Comparison of ENCODE assay signal across 13 cellular contexts in the genomic region with DNA sequence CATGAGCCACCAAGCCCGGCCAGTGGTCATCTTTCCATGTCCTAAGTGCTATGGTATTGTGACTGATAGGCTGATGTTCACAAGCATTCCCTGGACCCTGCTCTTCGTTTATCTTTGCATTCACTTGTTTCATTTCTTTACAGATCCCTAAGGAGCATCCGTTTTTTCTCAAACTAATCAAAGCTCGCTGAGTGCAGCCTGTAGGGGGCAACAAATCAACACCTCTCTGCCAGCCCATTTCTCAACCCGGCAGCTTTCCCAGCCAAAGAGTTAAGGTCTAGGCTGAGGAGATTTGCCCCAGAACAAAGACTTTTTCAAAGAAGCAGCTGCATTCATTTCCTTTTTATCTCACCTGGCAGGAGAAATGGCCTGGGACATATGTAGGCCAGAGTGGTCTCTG. TPM values are rescaled to one million over a fixed set of nuclear protein-coding genes. Genes with fewer than 3 reads are reported as not detected.
DNase-seq lines count a peak whose midpoint lies in the region; ATAC-seq and TF ChIP-seq lines count a peak whose summit lies in the region.
"Had no signal": no experiment of that assay in that cellular context is flagged by ENCODE, and none has a peak within 500 bp of the region (broad histone marks: within the 10 kb centered on the region; RNA-seq: fewer than 3 reads in every experiment).

No MANE protein-coding gene starts in this region.

- POLR2A ChIA-PET in AG04450 (lab: Yijun Ruan, JAX), result interaction anchor here (1.0 to 1.4 kb wide), 2 partner anchors 12 to 23 kb away, joined by 3 read pairs; a partner anchor contains a TSS

- CTCF ChIA-PET in AG04450 (lab: Charles Lee), result interaction anchor here (0.5 to 4.0 kb wide), 2 partner anchors 11 to 143 kb away, joined by 11 to 32 read pairs; a partner anchor contains a TSS

- H3K4me3 Mint-ChIP-seq in glutamatergic neuron (ENCODE audit: unreplicated experiment) (no peak overlapping the region), immature natural killer cell (no peak overlapping the region)
- H3K4me3 Mint-ChIP-seq in stimulated activated naive B cell treated with anti-CD40 and anti-IgM and Interleukin-4, amounts not matched to agents 10 μg/mL and 1 μg/mL and 100 μg/mL, for 72 hours, result no peak overlapping the region
- H3K4me3 Mint-ChIP-seq: CD8-positive, alpha-beta memory T cell had no signal

- no peak overlapping the region for H3K27ac Mint-ChIP-seq in glutamatergic neuron (ENCODE audit: unreplicated experiment)
- H3K27ac Mint-ChIP-seq in stimulated activated naive B cell treated with anti-CD40 and anti-IgM and Interleukin-4, amounts not matched to agents 10 μg/mL and 1 μg/mL and 100 μg/mL, for 72 hours, result no peak overlapping the region
- H3K27ac Mint-ChIP-seq in immature natural killer cell, result peak overlapping the region in 1 of 6 donors; percentile 69
- H3K27ac Mint-ChIP-seq: memory B cell had no signal

- peaks cover 5% of the 10 kb centered on the region for H3K9me3 Mint-ChIP-seq in glutamatergic neuron (ENCODE audit: unreplicated experiment)
- H3K9me3 Mint-ChIP-seq in stimulated activated naive B cell treated with anti-CD40 and anti-IgM and Interleukin-4, amounts not matched to agents 10 μg/mL and 1 μg/mL and 100 μg/mL, for 72 hours, result no peaks in the 10 kb centered on the region
- no peaks in the 10 kb centered on the region for H3K9me3 Mint-ChIP-seq in immature natural killer cell
- H3K9me3 Mint-ChIP-seq: CD8-positive, alpha-beta memory T cell; memory B cell had no signal

- H3K27ac ChIP-seq in AG04450 (ENCODE audit: low read depth, low read length), result no peak overlapping the region
- H3K27ac ChIP-seq: uterus had no signal

- no peaks in the 10 kb centered on the region for H3K27me3 Mint-ChIP-seq in glutamatergic neuron (ENCODE audit: unreplicated experiment)
- no peaks in the 10 kb centered on the region for H3K27me3 Mint-ChIP-seq in stimulated activated naive B cell treated with anti-CD40 and anti-IgM and Interleukin-4, amounts not matched to agents 10 μg/mL and 1 μg/mL and 100 μg/mL, for 72 hours
- peaks cover 4 to 8% (median 5%) of the 10 kb centered on the region in 3 donors for H3K27me3 Mint-ChIP-seq in immature natural killer cell (ENCODE audit: low read depth in 3 of 3)
- H3K27me3 Mint-ChIP-seq: CD8-positive, alpha-beta memory T cell; memory B cell had no signal

- H3K9me3 ChIP-seq in AG04450 (ENCODE audit: control insufficient read depth, insufficient read depth, low read length), result no peaks in the 10 kb centered on the region
- H3K9me3 ChIP-seq: uterus had no signal

- peaks cover 4% of the 10 kb centered on the region for H3K4me1 Mint-ChIP-seq in glutamatergic neuron (ENCODE audit: low read depth, unreplicated experiment)
- peaks cover 6 to 11% of the 10 kb centered on the region in 2 donors for H3K4me1 Mint-ChIP-seq in stimulated activated naive B cell treated with anti-CD40 and anti-IgM and Interleukin-4, amounts not matched to agents 10 μg/mL and 1 μg/mL and 100 μg/mL, for 72 hours
- H3K4me1 Mint-ChIP-seq in immature natural killer cell, result peaks cover 15 to 18% of the 10 kb centered on the region in 2 donors

- H3K27me3 ChIP-seq in AG04450 (ENCODE audit: control insufficient read depth, insufficient read depth, low read length), result no peaks in the 10 kb centered on the region
- H3K27me3 ChIP-seq: uterus had no signal

- no peak for DNase-seq in AG04450 (ENCODE audit: low read depth, low spot score)
- peak; percentile 59 for DNase-seq in RKO (ENCODE audit: low spot score)
- DNase-seq in glutamatergic neuron, result peak; percentile 29
- no peak for DNase-seq in NCI-H1092 (lab: John Stamatoyannopoulos, UW)
- no peak for DNase-seq in dedifferentiated amniotic fluid mesenchymal stem cell (ENCODE audit: extremely low spot score)
- DNase-seq in stimulated activated naive B cell treated with anti-CD40 and anti-IgM and Interleukin-4, amounts not matched to agents 10 μg/mL and 1 μg/mL and 100 μg/mL, for 72 hours, result no peak
- no peak for DNase-seq in immature natural killer cell
- DNase-seq: CD8-positive, alpha-beta memory T cell; NCI-H1048; uterus had no signal

- H3K36me3 Mint-ChIP-seq in glutamatergic neuron (ENCODE audit: unreplicated experiment) (no peaks in the 10 kb centered on the region), immature natural killer cell (peaks cover 0 to 4% (median 0%) of the 10 kb centered on the region in 3 donors)
- no peaks in the 10 kb centered on the region for H3K36me3 Mint-ChIP-seq in stimulated activated naive B cell treated with anti-CD40 and anti-IgM and Interleukin-4, amounts not matched to agents 10 μg/mL and 1 μg/mL and 100 μg/mL, for 72 hours
- H3K36me3 Mint-ChIP-seq: CD8-positive, alpha-beta memory T cell; memory B cell had no signal

- no peak overlapping the region for H3K4me3 ChIP-seq in AG04450 (ENCODE audit: low read depth, low read length)
- H3K4me3 ChIP-seq in GM12875 (ENCODE audit: low read depth, low read length), result no peak overlapping the region
- H3K4me3 ChIP-seq: uterus had no signal

- TF ChIP-seq CTCF in AG04450 (IDR thresholded peaks at IDR 0.05; ENCODE audit: low read depth, low read length) (peak; percentile 26; the same call in 1 of the 2 replicates), GM12875 (IDR thresholded peaks at IDR 0.05; ENCODE audit: borderline replicate concordance, insufficient read depth, low read depth, low read length) (peak; percentile 32; the same call in 1 of the 2 replicates), glutamatergic neuron (IDR thresholded peaks at IDR 0.05; ENCODE audit: partially characterized antibody, unreplicated experiment) (peak; percentile 30)

- ATAC-seq in stimulated activated naive B cell treated with anti-CD40 and anti-IgM and Interleukin-4, amounts not matched to agents 10 μg/mL and 1 μg/mL and 100 μg/mL, for 72 hours (replicated peaks), result no peak

RNA-seq across cellular contexts. Expression of a gene that starts 12.1 kb away (rescaled TPM):
- polyA plus RNA-seq in AG04450 (2011; rRNA removed) (1.4 and 1.9 TPM in 2 replicates), immature natural killer cell (1 to 10 TPM in 2 of 3 donors, not detected in 1; 1.5 to 1.9 TPM)
- 1.6 and 2.6 TPM in 2 replicates for polyA minus RNA-seq in AG04450 (2011; rRNA and poly(A)+ RNA removed)
- 3.8 TPM for total RNA-seq in glutamatergic neuron (ENCODE audit: unreplicated experiment)

RNA-seq across cellular contexts. Expression of a gene that starts 13.4 kb away (rescaled TPM):
- polyA plus RNA-seq in AG04450 (2011; rRNA removed), result 0.20 and 0.41 TPM in 2 replicates
- not detected in 2 replicates for polyA minus RNA-seq in AG04450 (2011; rRNA and poly(A)+ RNA removed)
- not detected for total RNA-seq in glutamatergic neuron (ENCODE audit: unreplicated experiment)
- under 1 TPM in 1 of 3 donors, not detected in 2; 0.76 TPM for polyA plus RNA-seq in immature natural killer cell
- total RNA-seq: CD8-positive, alpha-beta memory T cell; frontal cortex; uterus had no signal
- polyA plus RNA-seq: CD8-positive, alpha-beta memory T cell had no signal

RNA-seq across cellular contexts. Expression of a gene that starts 21.2 kb away (rescaled TPM):
- polyA plus RNA-seq in AG04450 (2011; rRNA removed) (under 0.01 TPM in 1 of 2 replicates, not detected in the other), immature natural killer cell (not detected)
- polyA minus RNA-seq in AG04450 (2011; rRNA and poly(A)+ RNA removed), result under 0.01 TPM in 2 replicates
- 5,722 TPM for total RNA-seq in glutamatergic neuron (ENCODE audit: unreplicated experiment)
- polyA plus RNA-seq: CD8-positive, alpha-beta memory T cell had no signal

RNA-seq across cellular contexts. Expression of a gene that starts 22.5 kb away (rescaled TPM):
- polyA plus RNA-seq in AG04450 (2011; rRNA removed) (under 0.01 TPM in 2 replicates), immature natural killer cell (10 to 100 TPM in 1 of 3 donors, not detected in 2; 70.0 TPM)
- polyA minus RNA-seq in AG04450 (2011; rRNA and poly(A)+ RNA removed), result under 0.01 TPM in 2 replicates
- 8,083 TPM for total RNA-seq in glutamatergic neuron (ENCODE audit: unreplicated experiment)

RNA-seq across cellular contexts. Expression of a gene that starts 48.7 kb away (rescaled TPM):
- polyA plus RNA-seq in AG04450 (2011; rRNA removed) (35.0 and 48.1 TPM in 2 replicates), immature natural killer cell (100 to 1,000 TPM; 132 to 310 (median 240) TPM)
- 37.7 and 60.7 TPM in 2 replicates for polyA minus RNA-seq in AG04450 (2011; rRNA and poly(A)+ RNA removed)
- total RNA-seq in glutamatergic neuron (ENCODE audit: unreplicated experiment), result 39.5 TPM

Comparison
In these comparisons a context has a peak if more than half of its experiments do, and no peak if none do; other contexts are left out.
1. DNase-seq: peak in RKO (single experiment) and glutamatergic neuron (single experiment); none in AG04450 (single experiment), NCI-H1092 (single experiment), dedifferentiated amniotic fluid mesenchymal stem cell (single experiment), stimulated activated naive B cell treated with anti-CD40 and anti-IgM and Interleukin-4, amounts not matched to agents 10 μg/mL and 1 μg/mL and 100 μg/mL, for 72 hours (single experiment) and immature natural killer cell (0 of 3).
2. Peak in every context shown above with its lines, with median percentiles within 50 percentile points of each other: CTCF ChIP-seq.